ENCODE assay signal across 8 cellular contexts in the genomic region with DNA sequence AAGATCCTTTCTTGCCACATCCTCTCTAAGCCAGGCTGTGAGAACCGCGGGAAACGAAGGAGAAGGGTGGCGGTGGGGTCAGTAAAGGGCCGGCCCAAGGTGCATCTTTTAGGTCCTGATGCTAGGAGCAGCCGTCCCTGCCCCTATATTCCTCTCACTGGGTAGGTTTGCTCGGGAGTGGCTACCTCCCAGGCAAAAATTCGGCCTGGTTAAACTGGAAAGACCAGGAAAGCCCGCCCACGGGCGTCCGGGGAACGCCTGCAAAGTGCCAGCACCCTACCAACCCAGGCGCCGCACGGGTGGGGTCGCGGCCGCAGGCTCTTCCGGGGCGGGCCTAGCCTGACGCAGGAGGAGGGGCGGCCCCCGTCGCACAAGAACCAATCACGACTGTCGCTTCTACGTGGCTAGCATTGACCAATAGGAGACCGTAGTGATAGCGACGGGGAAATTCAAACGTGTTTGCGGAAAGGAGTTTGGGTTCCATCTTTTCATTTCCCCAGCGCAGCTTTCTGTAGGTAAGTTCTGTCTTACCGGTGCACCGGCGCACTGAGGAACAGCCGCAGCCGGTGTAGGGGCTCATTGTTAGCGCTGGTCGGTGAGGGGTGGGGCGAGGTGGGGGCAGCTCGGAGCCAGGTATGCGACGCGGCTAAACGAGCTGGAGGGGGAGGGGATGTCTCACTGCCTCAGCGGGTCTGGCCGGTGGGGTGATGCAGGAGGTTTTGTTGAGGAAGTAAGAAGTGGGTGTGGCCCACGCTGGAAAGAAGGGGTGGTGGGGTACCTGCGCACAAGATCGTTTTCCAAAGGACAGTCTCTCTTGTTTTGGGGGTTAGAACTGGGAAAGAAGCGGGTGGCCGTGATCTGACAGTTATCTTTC. TPM values are rescaled to one million over a fixed set of nuclear protein-coding genes. Genes with fewer than 3 reads are reported as not detected.
DNase-seq lines count a peak whose midpoint lies in the region; ATAC-seq, FAIRE-seq and TF ChIP-seq lines count a peak whose summit lies in the region.

A gene (plus strand): TSS at position 451 of the 874 bp plus-strand sequence. CDS start 1,195 bp downstream, outside the sequence.

- no peaks in the 10 kb centered on the region for H3K27me3 Mint-ChIP-seq in T-helper 17 cell

- TF ChIP-seq CTCF in prostate gland (IDR thresholded peaks at IDR 0.05): peak in 1 of 4 experiments; percentile 1

- H3K36me3 ChIP-seq in prostate gland: no peaks in the 10 kb centered on the region

- no peaks in the 10 kb centered on the region for H3K27me3 ChIP-seq in prostate gland (replicated peaks; ENCODE audit: insufficient read depth)

- H3K9me3 ChIP-seq in T-helper 17 cell (ENCODE audit: control insufficient read depth, low read length, poor library complexity, severe bottlenecking) (no peaks in the 10 kb centered on the region), prostate gland (no peaks in the 10 kb centered on the region)

- peaks cover 20% of the 10 kb centered on the region for H3K4me1 Mint-ChIP-seq in T-helper 17 cell

- intact Hi-C loops in left ventricle myocardium superior (cut with micrococcal nuclease): no loop called here
- intact Hi-C loops in prostate gland (cut with DNase I): loop anchor here (2.0 kb wide), 1 partner anchor 58 kb away; a partner anchor contains a TSS

- H3K4me1 ChIP-seq in prostate gland (replicated peaks): no peaks in the 10 kb centered on the region

- under 1% methylated on average over 52 of the region's 54 CpGs for WGBS in prostate gland

- peak within 1 kb of the TSS; percentile 99 for H3K27ac Mint-ChIP-seq in T-helper 17 cell

- DNase-seq in NCI-H1694 treated with DMSO at 0.1 percent for 48 hours (lab: John Stamatoyannopoulos, UW) (peak; percentile 92), T-helper 17 cell (peak; percentile 86 to 91 (median 87)), left ventricle myocardium superior (peak; percentile 95), prostate gland (ENCODE audit: low spot score) (peak; percentile 94), urothelium cell line (ENCODE audit: low spot score) (peak; percentile 91)

- TF ChIP-seq POLR2A in GM15510 (IDR thresholded peaks at IDR 0.05; ENCODE audit: borderline replicate concordance, extremely low read depth, insufficient read length) (peak; percentile 65), prostate gland (IDR thresholded peaks at IDR 0.05) (peak; percentile 61)

- H3K36me3 Mint-ChIP-seq in T-helper 17 cell (ENCODE audit: low read depth): peaks cover 2% of the 10 kb centered on the region

- ATAC-seq in HG02885 (IDR thresholded peaks at IDR 0.05; ENCODE audit: poor library complexity, unreplicated experiment) (peak; percentile 100), T-helper 17 cell (peak; percentile 98), left ventricle myocardium superior (peak; percentile 100)

- H3K4me3 ChIP-seq in prostate gland: peak within 1 kb of the TSS; percentile 38 to 50

- no peak for FAIRE-seq in urothelium cell line (lab: Jason Lieb, UNC)

- H3K4me3 Mint-ChIP-seq in T-helper 17 cell: peak within 1 kb of the TSS; percentile 97

- H3K27ac ChIP-seq in angular gyrus (ENCODE audit: low read depth, low read length) (peak within 1 kb of the TSS; percentile 78), prostate gland (peak within 1 kb of the TSS; percentile 79 to 87)

RNA-seq across cellular contexts. Expression of the gene that starts here (rescaled TPM):
- 1 to 10 TPM in 1 of 2 donors, under 1 TPM in 1; 0.85 to 1.2 TPM for total RNA-seq in T-helper 17 cell
- total RNA-seq in left ventricle myocardium superior: 0.32 TPM
- total RNA-seq in prostate gland: 10 to 100 TPM in 1 of 2 donors, 1 to 10 TPM in 1; 4.3 to 16.4 TPM

Comparison
In these comparisons a context has a peak if more than half of its experiments do, and no peak if none do; other contexts are left out.
1. Peak in every context shown above with its lines: DNase-seq, ATAC-seq, H3K4me3 ChIP-seq and H3K27ac ChIP-seq.
2. Peak in DNase-seq and ATAC-seq in left ventricle myocardium superior; RNA of the gene not detected or under 1 TPM.